Comparison of ENCODE assay signal across 8 cellular contexts in the genomic region with DNA sequence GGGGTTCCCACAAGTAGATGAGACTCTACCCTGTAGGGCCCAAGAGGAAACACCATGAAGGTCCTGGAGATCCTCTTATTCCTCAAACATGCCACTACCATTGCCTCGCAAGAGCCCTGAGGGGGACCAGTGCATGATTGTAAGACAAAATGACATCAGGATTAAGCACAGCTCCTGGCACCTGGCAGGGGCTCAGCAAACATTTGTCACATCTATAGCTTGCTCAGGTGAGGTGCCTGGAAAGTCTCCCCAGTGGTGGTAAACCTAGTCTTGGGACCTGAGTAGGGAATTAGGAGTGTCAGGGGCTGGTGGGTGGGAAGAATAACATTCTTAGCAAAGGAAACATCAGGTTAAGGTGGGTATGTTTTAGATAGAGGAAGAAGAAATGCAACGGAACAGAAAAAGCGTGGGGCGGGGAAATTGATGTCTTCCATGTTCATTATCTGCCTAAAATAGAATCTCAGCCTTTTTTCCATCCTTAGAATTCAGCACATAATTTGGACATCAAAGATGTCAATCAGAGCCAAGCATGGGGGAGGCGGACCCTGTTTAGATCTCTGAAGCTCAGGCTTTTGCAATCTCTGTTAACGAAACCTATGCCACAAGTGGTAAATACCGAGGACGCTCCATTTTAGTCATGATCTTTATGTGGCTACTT. TPM values are rescaled to one million over a fixed set of nuclear protein-coding genes. Genes with fewer than 3 reads are reported as not detected.
A peak's percentile ranks its signal among the peaks of the same experiment; 100 is the strongest.
DNase-seq lines count a peak whose midpoint lies in the region; ATAC-seq lines count a peak whose summit lies in the region.

No MANE protein-coding gene starts in this region.

- peak overlapping the region; percentile 66 to 74 for H3K9ac ChIP-seq in stomach smooth muscle (ENCODE audit: low read length in 2 of 2)

- CTCF ChIA-PET in activated CD8-positive, alpha-beta T cell treated with anti-CD3 and anti-CD28 coated beads, Interleukin-2, amount 10 ng/mL, durations not matched to agents 7 days and 5 days (lab: Charles Lee), result interaction anchor here (0.9 to 2.2 kb wide), 4 partner anchors 8 to 218 kb away, joined by 3 to 8 read pairs (median 6); a partner anchor contains a TSS

- H3K36me3 Mint-ChIP-seq in stimulated activated naive CD8-positive, alpha-beta T cell treated with anti-CD3 and anti-CD28 coated beads, Interleukin-15, Interleukin-2, amounts not matched to agents 100 ng/mL and 50 ng/mL, for 24 hours (ENCODE audit: low read depth), result no peaks in the 10 kb centered on the region
- no peaks in the 10 kb centered on the region for H3K36me3 Mint-ChIP-seq in activated CD8-positive, alpha-beta T cell treated with anti-CD3 and anti-CD28 coated beads, Interleukin-2, amount 10 ng/mL, durations not matched to agents 7 days and 5 days (ENCODE audit: low read depth)

- H3K36me3 ChIP-seq in stomach smooth muscle (ENCODE audit: control insufficient read depth in 2 of 2, insufficient read depth in 2 of 2, low read length in 2 of 2), result no peaks in the 10 kb centered on the region

- peaks cover 18% of the 10 kb centered on the region for H3K27me3 Mint-ChIP-seq in stimulated activated naive CD8-positive, alpha-beta T cell treated with anti-CD3 and anti-CD28 coated beads, Interleukin-15, Interleukin-2, amounts not matched to agents 100 ng/mL and 50 ng/mL, for 24 hours
- peaks cover 21% of the 10 kb centered on the region for H3K27me3 Mint-ChIP-seq in activated CD8-positive, alpha-beta T cell treated with anti-CD3 and anti-CD28 coated beads, Interleukin-2, amount 10 ng/mL, durations not matched to agents 7 days and 5 days (ENCODE audit: low read depth)

- H3K4me1 ChIP-seq in stomach smooth muscle (ENCODE audit: control insufficient read depth, insufficient read depth, low read length), result peaks cover 11% of the 10 kb centered on the region

- H3K27ac Mint-ChIP-seq in stimulated activated naive CD8-positive, alpha-beta T cell treated with anti-CD3 and anti-CD28 coated beads, Interleukin-15, Interleukin-2, amounts not matched to agents 100 ng/mL and 50 ng/mL, for 24 hours, result peak overlapping the region; percentile 74
- peak overlapping the region; percentile 86 for H3K27ac Mint-ChIP-seq in activated CD8-positive, alpha-beta T cell treated with anti-CD3 and anti-CD28 coated beads, Interleukin-2, amount 10 ng/mL, durations not matched to agents 7 days and 5 days

- ATAC-seq in stimulated activated naive CD8-positive, alpha-beta T cell treated with anti-CD3 and anti-CD28 coated beads, Interleukin-15, Interleukin-2, amounts not matched to agents 100 U/mL and 50 U/mL, for 24 hours, result no peak
- ATAC-seq in activated CD8-positive, alpha-beta T cell treated with anti-CD3 and anti-CD28 coated beads, Interleukin-2, amount 10 ng/mL, durations not matched to agents 7 days and 5 days, result no peak
- no peak for ATAC-seq in HG03045 (IDR thresholded peaks at IDR 0.05; ENCODE audit: unreplicated experiment)

- peak overlapping the region; percentile 72 for H3K4me3 ChIP-seq in iPS-18c (ENCODE audit: insufficient read depth, low read depth, low read length)
- H3K4me3 ChIP-seq in stomach smooth muscle (ENCODE audit: low read length in 2 of 2), result peak overlapping the region; percentile 79 to 80

- no peaks in the 10 kb centered on the region for H3K9me3 Mint-ChIP-seq in stimulated activated naive CD8-positive, alpha-beta T cell treated with anti-CD3 and anti-CD28 coated beads, Interleukin-15, Interleukin-2, amounts not matched to agents 100 ng/mL and 50 ng/mL, for 24 hours
- H3K9me3 Mint-ChIP-seq in activated CD8-positive, alpha-beta T cell treated with anti-CD3 and anti-CD28 coated beads, Interleukin-2, amount 10 ng/mL, durations not matched to agents 7 days and 5 days (ENCODE audit: insufficient read depth), result no peaks in the 10 kb centered on the region

- peak overlapping the region; percentile 86 for H3K4me3 Mint-ChIP-seq in stimulated activated naive CD8-positive, alpha-beta T cell treated with anti-CD3 and anti-CD28 coated beads, Interleukin-15, Interleukin-2, amounts not matched to agents 100 ng/mL and 50 ng/mL, for 24 hours
- peak overlapping the region; percentile 89 for H3K4me3 Mint-ChIP-seq in activated CD8-positive, alpha-beta T cell treated with anti-CD3 and anti-CD28 coated beads, Interleukin-2, amount 10 ng/mL, durations not matched to agents 7 days and 5 days

- no peaks in the 10 kb centered on the region for H3K27me3 ChIP-seq in stomach smooth muscle (ENCODE audit: control insufficient read depth in 1 of 2, insufficient read depth in 2 of 2, low read length in 2 of 2)

- POLR2A ChIA-PET in activated CD8-positive, alpha-beta T cell treated with anti-CD3 and anti-CD28 coated beads, Interleukin-2, amount 10 ng/mL, durations not matched to agents 7 days and 5 days (lab: Charles Lee), result interaction anchor here (0.8 to 1.9 kb wide), 4 partner anchors 28 to 208 kb away, joined by 3 to 6 read pairs (median 6); no protein-coding TSS in a partner anchor

- H3K9me3 ChIP-seq in iPS-18c (ENCODE audit: control insufficient read depth, insufficient read depth, low read length), result no peaks in the 10 kb centered on the region
- H3K9me3 ChIP-seq in stomach smooth muscle (ENCODE audit: control insufficient read depth in 2 of 2, low read length in 2 of 2), result no peaks in the 10 kb centered on the region

- DNase-seq in stimulated activated naive CD8-positive, alpha-beta T cell treated with anti-CD3 and anti-CD28 coated beads, Interleukin-15, Interleukin-2, amounts not matched to agents 100 U/mL and 50 U/mL, for 24 hours, result no peak
- DNase-seq in activated CD8-positive, alpha-beta T cell treated with anti-CD3 and anti-CD28 coated beads, Interleukin-2, amount 10 ng/mL, durations not matched to agents 7 days and 5 days, result peak; percentile 31
- DNase-seq in iPS-NIHi11 (ENCODE audit: low spot score), result no peak
- DNase-seq in NCI-H1930 (lab: John Stamatoyannopoulos, UW), result no peak

- no peak overlapping the region for H3K27ac ChIP-seq in stomach smooth muscle (ENCODE audit: low read length)

- peaks cover 23% of the 10 kb centered on the region for H3K4me1 Mint-ChIP-seq in stimulated activated naive CD8-positive, alpha-beta T cell treated with anti-CD3 and anti-CD28 coated beads, Interleukin-15, Interleukin-2, amounts not matched to agents 100 ng/mL and 50 ng/mL, for 24 hours (ENCODE audit: low read depth)
- H3K4me1 Mint-ChIP-seq in activated CD8-positive, alpha-beta T cell treated with anti-CD3 and anti-CD28 coated beads, Interleukin-2, amount 10 ng/mL, durations not matched to agents 7 days and 5 days (ENCODE audit: low read depth), result peaks cover 19% of the 10 kb centered on the region

RNA-seq across cellular contexts. Expression of a gene that starts 0.9 kb away (rescaled TPM):
- total RNA-seq in activated CD8-positive, alpha-beta T cell treated with anti-CD3 and anti-CD28 coated beads, Interleukin-2, amount 10 ng/mL, durations not matched to agents 7 days and 5 days, result 1 to 10 TPM; 6.3 to 8.8 TPM
